In genomic region chr12:27305673-27306504, GRCh38 we compare ENCODE assay signal across 8 cellular contexts. TPM values are rescaled to one million over a fixed set of nuclear protein-coding genes. Genes with fewer than 3 reads are reported as not detected.
DNase-seq lines count a peak whose midpoint lies in the region; ATAC-seq and TF ChIP-seq lines count a peak whose summit lies in the region.

No MANE protein-coding gene starts in this region.

- no peak overlapping the region for H3K4me3 ChIP-seq in CD4-positive, CD25-positive, alpha-beta regulatory T cell (ENCODE audit: low read depth, low read length)
- H3K4me3 ChIP-seq in RWPE2 (ENCODE audit: severe bottlenecking) (no peak overlapping the region), prostate gland (no peak overlapping the region)

- intact Hi-C loops in prostate gland (cut with DNase I) = loop anchor here (5.0 kb wide), 1 partner anchor 284 kb away; the partner anchor contains the start of gene MED21
- intact Hi-C loops in activated T-helper 1 cell treated with anti-CD3 and anti-CD28 coated beads, Interleukin-12 subunit alpha, Interleukin-12 subunit beta, Interleukin-2, Interleukin-4 antibody, amounts not matched to agents 30 ng/mL and 10 ng/mL and 1 ng/mL, durations not matched to agents 14 hours and 24 hours and 36 hours (cut with micrococcal nuclease) = loop anchor here (1.0 to 5.0 kb wide), 6 partner anchors 61 to 454 kb away; partner anchors contain the start of gene STK38L

- peak overlapping the region in 1 of 3 donors; percentile 11 for H3K27ac Mint-ChIP-seq in CD4-positive, CD25-positive, alpha-beta regulatory T cell
- H3K27ac Mint-ChIP-seq in activated T-helper 1 cell treated with anti-CD3 and anti-CD28 coated beads, Interleukin-12 subunit alpha, Interleukin-12 subunit beta, Interleukin-2, Interleukin-4 antibody, amounts not matched to agents 30 ng/mL and 10 ng/mL and 1 ng/mL, durations not matched to agents 14 hours and 24 hours and 36 hours = no peak overlapping the region

- peak in 2 of 3 donors; percentile 51 to 69 for DNase-seq in CD4-positive, CD25-positive, alpha-beta regulatory T cell
- DNase-seq in Kasumi-1 (lab: John Stamatoyannopoulos, UW) (peak; percentile 55 to 83), RWPE2 (ENCODE audit: low spot score) (no peak), fibroblast of gingiva (ENCODE audit: low read depth) (peak; percentile 34), prostate gland (ENCODE audit: low spot score) (no peak), caudate nucleus (lab: John Stamatoyannopoulos, UW) (no peak)
- no peak for DNase-seq in activated T-helper 1 cell treated with anti-CD3 and anti-CD28 coated beads, Interleukin-12 subunit alpha, Interleukin-12 subunit beta, Interleukin-2, Interleukin-4 antibody, amounts not matched to agents 30 ng/mL and 10 ng/mL and 1 ng/mL, durations not matched to agents 14 hours and 24 hours and 36 hours (ENCODE audit: low spot score)
- DNase-seq in activated effector memory CD4-positive, alpha-beta T cell treated with Interleukin-2 at 50 U/mL for 16 hours = no peak

- H3K4me1 ChIP-seq in CD4-positive, CD25-positive, alpha-beta regulatory T cell (ENCODE audit: control insufficient read depth, insufficient read depth, low read length, poor library complexity, severe bottlenecking) = no peaks in the 10 kb centered on the region
- H3K4me1 ChIP-seq in RWPE2 (ENCODE audit: insufficient read depth, poor library complexity, severe bottlenecking) (no peaks in the 10 kb centered on the region), prostate gland (replicated peaks) (no peaks in the 10 kb centered on the region)

- ATAC-seq in CD4-positive, CD25-positive, alpha-beta regulatory T cell (ENCODE audit: low read depth in 2 of 2) = no peak
- ATAC-seq in RWPE2 (ENCODE audit: low read depth) = no peak

- peaks cover 15% of the 10 kb centered on the region for H3K36me3 ChIP-seq in CD4-positive, CD25-positive, alpha-beta regulatory T cell (ENCODE audit: control insufficient read depth, insufficient read depth, low read length)
- H3K36me3 ChIP-seq in RWPE2 (ENCODE audit: low read depth) = no peaks in the 10 kb centered on the region
- no peaks in the 10 kb centered on the region for H3K36me3 ChIP-seq in prostate gland

- no peak overlapping the region for H3K27ac ChIP-seq in CD4-positive, CD25-positive, alpha-beta regulatory T cell (ENCODE audit: insufficient read depth, low read length, poor library complexity, severe bottlenecking)
- no peak overlapping the region for H3K27ac ChIP-seq in RWPE2 (ENCODE audit: poor library complexity, severe bottlenecking)
- H3K27ac ChIP-seq in prostate gland = no peak overlapping the region
- H3K27ac ChIP-seq in caudate nucleus (ENCODE audit: low read depth, low read length) = no peak overlapping the region

- no peaks in the 10 kb centered on the region for H3K27me3 ChIP-seq in CD4-positive, CD25-positive, alpha-beta regulatory T cell (ENCODE audit: control insufficient read depth, insufficient read depth, low read length)
- no peaks in the 10 kb centered on the region for H3K27me3 ChIP-seq in RWPE2 (ENCODE audit: insufficient read depth, poor library complexity, severe bottlenecking)
- H3K27me3 ChIP-seq in prostate gland (replicated peaks; ENCODE audit: insufficient read depth) = no peaks in the 10 kb centered on the region

- no peaks in the 10 kb centered on the region for H3K9me3 Mint-ChIP-seq in CD4-positive, CD25-positive, alpha-beta regulatory T cell
- no peaks in the 10 kb centered on the region for H3K9me3 Mint-ChIP-seq in activated T-helper 1 cell treated with anti-CD3 and anti-CD28 coated beads, Interleukin-12 subunit alpha, Interleukin-12 subunit beta, Interleukin-2, Interleukin-4 antibody, amounts not matched to agents 30 ng/mL and 10 ng/mL and 1 ng/mL, durations not matched to agents 14 hours and 24 hours and 36 hours

- TF ChIP-seq POLR2A in prostate gland (IDR thresholded peaks at IDR 0.05) = no peak

- H3K27me3 Mint-ChIP-seq in CD4-positive, CD25-positive, alpha-beta regulatory T cell = no peaks in the 10 kb centered on the region
- H3K27me3 Mint-ChIP-seq in activated T-helper 1 cell treated with anti-CD3 and anti-CD28 coated beads, Interleukin-12 subunit alpha, Interleukin-12 subunit beta, Interleukin-2, Interleukin-4 antibody, amounts not matched to agents 30 ng/mL and 10 ng/mL and 1 ng/mL, durations not matched to agents 14 hours and 24 hours and 36 hours (ENCODE audit: insufficient read depth) = no peaks in the 10 kb centered on the region

- peaks cover 22% of the 10 kb centered on the region for H3K36me3 Mint-ChIP-seq in CD4-positive, CD25-positive, alpha-beta regulatory T cell
- peaks cover 15% of the 10 kb centered on the region for H3K36me3 Mint-ChIP-seq in activated T-helper 1 cell treated with anti-CD3 and anti-CD28 coated beads, Interleukin-12 subunit alpha, Interleukin-12 subunit beta, Interleukin-2, Interleukin-4 antibody, amounts not matched to agents 30 ng/mL and 10 ng/mL and 1 ng/mL, durations not matched to agents 14 hours and 24 hours and 36 hours (ENCODE audit: low read depth)

- H3K4me3 Mint-ChIP-seq in CD4-positive, CD25-positive, alpha-beta regulatory T cell = no peak overlapping the region
- H3K4me3 Mint-ChIP-seq in activated T-helper 1 cell treated with anti-CD3 and anti-CD28 coated beads, Interleukin-12 subunit alpha, Interleukin-12 subunit beta, Interleukin-2, Interleukin-4 antibody, amounts not matched to agents 30 ng/mL and 10 ng/mL and 1 ng/mL, durations not matched to agents 14 hours and 24 hours and 36 hours = no peak overlapping the region

- TF ChIP-seq CTCF in RWPE2 (IDR thresholded peaks at IDR 0.05; ENCODE audit: poor library complexity, severe bottlenecking) (peak; percentile 62), prostate gland (IDR thresholded peaks at IDR 0.05) (peak in 3 of 4 experiments; percentile 50 to 55 (median 52))

- no peaks in the 10 kb centered on the region for H3K9me3 ChIP-seq in CD4-positive, CD25-positive, alpha-beta regulatory T cell (ENCODE audit: control insufficient read depth in 2 of 2, low read length in 2 of 2)
- H3K9me3 ChIP-seq in RWPE2 (ENCODE audit: severe bottlenecking) = no peaks in the 10 kb centered on the region
- H3K9me3 ChIP-seq in prostate gland = no peaks in the 10 kb centered on the region

- H3K4me1 Mint-ChIP-seq in CD4-positive, CD25-positive, alpha-beta regulatory T cell = peaks cover 0 to 14% (median 0%) of the 10 kb centered on the region in 4 donors
- H3K4me1 Mint-ChIP-seq in activated T-helper 1 cell treated with anti-CD3 and anti-CD28 coated beads, Interleukin-12 subunit alpha, Interleukin-12 subunit beta, Interleukin-2, Interleukin-4 antibody, amounts not matched to agents 30 ng/mL and 10 ng/mL and 1 ng/mL, durations not matched to agents 14 hours and 24 hours and 36 hours (ENCODE audit: low read depth) = peaks cover 14% of the 10 kb centered on the region

- WGBS in prostate gland = 19% methylated on average over 1 of the region's 1 CpG

RNA-seq across cellular contexts. Expression of gene BMAL2, which starts 26.7 kb away (rescaled TPM):
- 2.2 TPM for total RNA-seq in CD4-positive, CD25-positive, alpha-beta regulatory T cell
- 1 to 10 TPM in 3 of 4 donors, under 1 TPM in 1; 0.21 to 3.0 (median 2.0) TPM for polyA plus RNA-seq in CD4-positive, CD25-positive, alpha-beta regulatory T cell
- 1 to 10 TPM; 2.0 to 2.5 TPM for total RNA-seq in prostate gland
- 57.2 and 58.0 TPM in 2 replicates for total RNA-seq in activated T-helper 1 cell treated with anti-CD3 and anti-CD28 coated beads, Interleukin-12 subunit alpha, Interleukin-12 subunit beta, Interleukin-2, Interleukin-4 antibody, amounts not matched to agents 30 ng/mL and 10 ng/mL and 1 ng/mL, durations not matched to agents 14 hours and 24 hours and 36 hours

Comparison
In these comparisons a context has a peak if more than half of its experiments do, and no peak if none do; other contexts are left out.
1. DNase-seq: peak in CD4-positive, CD25-positive, alpha-beta regulatory T cell (2 of 3), Kasumi-1 (2 of 2) and fibroblast of gingiva (single experiment); none in RWPE2 (single experiment), prostate gland (single experiment), activated T-helper 1 cell treated with anti-CD3 and anti-CD28 coated beads, Interleukin-12 subunit alpha, Interleukin-12 subunit beta, Interleukin-2, Interleukin-4 antibody, amounts not matched to agents 30 ng/mL and 10 ng/mL and 1 ng/mL, durations not matched to agents 14 hours and 24 hours and 36 hours (single experiment), activated effector memory CD4-positive, alpha-beta T cell treated with Interleukin-2 at 50 U/mL for 16 hours (single experiment) and caudate nucleus (0 of 61).
2. RNA of gene BMAL2, which starts 26.7 kb away (total RNA-seq): 57.2 to 58.0 TPM in activated T-helper 1 cell treated with anti-CD3 and anti-CD28 coated beads, Interleukin-12 subunit alpha, Interleukin-12 subunit beta, Interleukin-2, Interleukin-4 antibody, amounts not matched to agents 30 ng/mL and 10 ng/mL and 1 ng/mL, durations not matched to agents 14 hours and 24 hours and 36 hours; 2.0 to 2.5 TPM in prostate gland and 2.2 TPM in CD4-positive, CD25-positive, alpha-beta regulatory T cell (single experiment); every median in the first group is over 10 times any median in the second.